In the genomic region with DNA sequence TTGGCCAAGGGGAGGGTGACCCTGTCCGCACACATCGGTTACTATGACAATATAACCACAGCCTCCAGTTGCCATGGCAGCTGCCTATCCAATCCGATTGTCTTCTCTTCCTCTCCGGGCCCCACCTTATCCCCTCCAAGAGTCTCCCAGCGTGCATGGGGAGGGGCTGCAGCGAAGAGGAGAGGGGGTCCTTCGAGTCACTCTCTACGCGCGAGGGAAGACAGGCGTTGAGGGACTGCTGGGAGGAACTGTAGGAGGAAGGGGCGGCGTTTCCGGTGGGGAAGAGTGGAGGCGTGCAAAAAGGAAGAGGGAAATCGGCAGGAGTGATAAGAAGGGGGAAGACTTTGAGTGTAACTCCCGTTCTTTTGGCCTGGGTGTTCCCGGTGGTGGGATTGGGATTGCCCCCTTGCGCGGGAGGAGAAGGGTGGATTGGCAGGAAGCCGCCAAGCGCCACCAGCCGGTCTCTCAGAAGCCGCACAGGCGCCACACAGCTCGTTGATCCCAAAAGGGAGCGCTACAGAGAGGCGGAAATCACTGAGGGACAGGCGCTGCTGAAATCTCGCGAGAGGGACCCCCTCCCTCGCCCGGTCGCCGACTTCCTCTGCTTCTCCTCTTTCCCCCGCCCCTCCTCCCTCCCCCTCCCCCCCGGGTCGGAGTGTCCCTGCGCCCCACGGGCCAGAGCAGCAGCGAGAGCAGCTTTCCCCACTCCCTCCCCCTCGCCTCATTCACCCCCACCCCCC, we compare ENCODE assay signal across 1 cellular context.
TF ChIP-seq lines count a peak whose summit lies in the region.

No MANE protein-coding gene starts in this region.

TF ChIP-seq in IMR-90, 13 proteins besides CTCF, POLR2A, EP300 and RAD21 (continued from another document):
- TF ChIP-seq MAZ (IDR thresholded peaks at IDR 0.05; ENCODE audit: borderline replicate concordance, low read depth, low read length) (peak; percentile 89), MXI1 (IDR thresholded peaks at IDR 0.05; ENCODE audit: borderline replicate concordance, low read depth, low read length) (peak; percentile 59; the same call in 1 of the 2 replicates), RFX5 (IDR thresholded peaks at IDR 0.05; ENCODE audit: low read depth, low read length) (0 out of 2 replicates have a peak, but pooled peaks have one; percentile 56), MAFK (IDR thresholded peaks at IDR 0.05; ENCODE audit: low read depth, low read length) (no peak), USF2 (IDR thresholded peaks at IDR 0.05; ENCODE audit: low read depth, low read length) (no peak)
